ENCODE assay signal across 16 cellular contexts in the genomic region with DNA sequence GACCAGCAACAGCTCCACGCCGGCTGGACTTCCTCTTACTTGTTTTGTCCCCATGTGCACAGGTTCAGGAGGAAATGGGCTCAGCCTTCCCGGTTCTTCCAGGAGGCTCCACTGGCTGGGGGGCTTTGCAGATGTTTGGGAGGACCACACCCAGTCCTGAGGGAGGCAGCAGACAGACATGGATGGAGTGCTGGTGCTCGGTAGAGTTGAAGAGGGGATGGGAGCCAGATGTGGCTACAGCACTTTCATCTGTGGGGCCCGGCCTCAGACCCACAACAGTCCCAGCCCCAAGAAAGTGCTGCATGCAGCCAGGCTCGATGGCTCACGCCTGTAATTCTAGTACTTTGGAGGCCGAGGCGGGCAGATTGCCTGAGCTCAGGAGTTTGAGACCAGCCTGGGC. TPM values are rescaled to one million over a fixed set of nuclear protein-coding genes. Genes with fewer than 3 reads are reported as not detected.
DNase-seq lines count a peak whose midpoint lies in the region; ATAC-seq lines count a peak whose summit lies in the region.
"Had no signal": no experiment of that assay in that cellular context is flagged by ENCODE, and none has a peak within 500 bp of the region (broad histone marks: within the 10 kb centered on the region; RNA-seq: fewer than 3 reads in every experiment).

No MANE protein-coding gene starts in this region.

- peaks cover 3% of the 10 kb centered on the region for H3K36me3 Mint-ChIP-seq in activated naive CD4-positive, alpha-beta T cell treated with anti-CD3 and anti-CD28 coated beads, Interleukin-2, amount 50 U/mL, for 24 hours
- peaks cover 0 to 4% of the 10 kb centered on the region in 2 donors for H3K36me3 Mint-ChIP-seq in activated naive CD4-positive, alpha-beta T cell treated with anti-CD3 and anti-CD28 coated beads, Interleukin-2, amount 50 U/mL, for 72 hours
- H3K36me3 Mint-ChIP-seq in T-cell, result peaks cover 45% of the 10 kb centered on the region

- H3K4me1 ChIP-seq in NT2/D1 (ENCODE audit: insufficient read depth, insufficient read length) (no peaks in the 10 kb centered on the region), adipocyte (ENCODE audit: control insufficient read depth, insufficient read depth, low read length) (peaks cover 16% of the 10 kb centered on the region), subcutaneous abdominal adipose tissue (ENCODE audit: control insufficient read depth in 5 of 5, insufficient read depth in 5 of 5, low read length in 5 of 5) (peaks cover 0 to 26% (median 22%) of the 10 kb centered on the region in 5 donors)
- H3K4me1 ChIP-seq: A549, BE2C had no signal

- peak overlapping the region; percentile 28 for H3K9ac ChIP-seq in NT2/D1 (ENCODE audit: insufficient read length, low read depth)
- H3K9ac ChIP-seq in adipocyte (ENCODE audit: low read length), result peak overlapping the region; percentile 47
- no peak overlapping the region for H3K9ac ChIP-seq in subcutaneous abdominal adipose tissue (ENCODE audit: low read length in 5 of 5)

- peaks cover 3% of the 10 kb centered on the region for H3K4me1 Mint-ChIP-seq in activated naive CD4-positive, alpha-beta T cell treated with anti-CD3 and anti-CD28 coated beads, Interleukin-2, amount 50 U/mL, for 24 hours
- peaks cover 0 to 12% (median 4%) of the 10 kb centered on the region in 3 donors for H3K4me1 Mint-ChIP-seq in T-cell
- H3K4me1 Mint-ChIP-seq: GM23338 had no signal

- H3K36me3 ChIP-seq in NT2/D1 (ENCODE audit: insufficient read depth, insufficient read length, low read length) (peaks cover 72% of the 10 kb centered on the region), adipocyte (ENCODE audit: control insufficient read depth, insufficient read depth, low read length, severe bottlenecking) (peaks cover 62% of the 10 kb centered on the region), subcutaneous abdominal adipose tissue (ENCODE audit: control insufficient read depth in 5 of 5, insufficient read depth in 5 of 5, low read length in 5 of 5) (peaks cover 0 to 90% (median 69%) of the 10 kb centered on the region in 5 donors)

- peak overlapping the region; percentile 74 for H3K27ac Mint-ChIP-seq in activated naive CD4-positive, alpha-beta T cell treated with anti-CD3 and anti-CD28 coated beads, Interleukin-2, amount 50 U/mL, for 24 hours
- H3K27ac Mint-ChIP-seq in activated naive CD4-positive, alpha-beta T cell treated with anti-CD3 and anti-CD28 coated beads, Interleukin-2, amount 50 U/mL, for 72 hours, result peak overlapping the region in 1 of 2 donors; percentile 44
- H3K27ac Mint-ChIP-seq in T-cell, result no peak overlapping the region
- H3K27ac Mint-ChIP-seq: GM23338 had no signal

- H3K4me3 ChIP-seq in NT2/D1 (ENCODE audit: insufficient read length, low read depth) (no peak overlapping the region), adipocyte (ENCODE audit: low read length) (no peak overlapping the region), subcutaneous abdominal adipose tissue (ENCODE audit: low read depth in 1 of 5, low read length in 5 of 5) (no peak overlapping the region)
- H3K4me3 ChIP-seq: A549, GM23338 had no signal

- H3K27ac ChIP-seq in subcutaneous abdominal adipose tissue (ENCODE audit: low read depth, low read length), result peak overlapping the region; percentile 90
- H3K27ac ChIP-seq: A549, C4-2B had no signal

- POLR2A ChIA-PET in T-cell (lab: Charles Lee), result no interaction called here

- CTCF ChIA-PET in T-cell (lab: Charles Lee), result interaction anchor here in 1 of 2 donors (0.7 kb wide), 1 partner anchor 129 kb away, joined by 4 read pairs; no protein-coding TSS in a partner anchor

- H3K9me3 Mint-ChIP-seq in activated naive CD4-positive, alpha-beta T cell treated with anti-CD3 and anti-CD28 coated beads, Interleukin-2, amount 50 U/mL, for 24 hours, result no peaks in the 10 kb centered on the region
- H3K9me3 Mint-ChIP-seq in activated naive CD4-positive, alpha-beta T cell treated with anti-CD3 and anti-CD28 coated beads, Interleukin-2, amount 50 U/mL, for 72 hours, result no peaks in the 10 kb centered on the region
- no peaks in the 10 kb centered on the region for H3K9me3 Mint-ChIP-seq in T-cell
- H3K9me3 Mint-ChIP-seq: CD4-positive, alpha-beta memory T cell; GM23338 had no signal

- ATAC-seq in activated naive CD4-positive, alpha-beta T cell treated with anti-CD3 and anti-CD28 coated beads, Interleukin-2, amount 50 U/mL, for 72 hours, result no peak
- ATAC-seq in T-cell (replicated peaks in 1 of 4), result no peak

- no peak overlapping the region for H3K4me3 Mint-ChIP-seq in activated naive CD4-positive, alpha-beta T cell treated with anti-CD3 and anti-CD28 coated beads, Interleukin-2, amount 50 U/mL, for 24 hours
- no peak overlapping the region for H3K4me3 Mint-ChIP-seq in T-cell
- H3K4me3 Mint-ChIP-seq: CD4-positive, alpha-beta memory T cell; GM23338 had no signal

- H3K9me3 ChIP-seq in NT2/D1 (ENCODE audit: insufficient read depth, low read length) (no peaks in the 10 kb centered on the region), adipocyte (ENCODE audit: control insufficient read depth, low read length) (no peaks in the 10 kb centered on the region), subcutaneous abdominal adipose tissue (ENCODE audit: control insufficient read depth in 5 of 5, low read length in 5 of 5) (no peaks in the 10 kb centered on the region)
- H3K9me3 ChIP-seq: A549, BE2C had no signal

- no peaks in the 10 kb centered on the region for H3K27me3 Mint-ChIP-seq in activated naive CD4-positive, alpha-beta T cell treated with anti-CD3 and anti-CD28 coated beads, Interleukin-2, amount 50 U/mL, for 24 hours
- no peaks in the 10 kb centered on the region for H3K27me3 Mint-ChIP-seq in T-cell
- H3K27me3 Mint-ChIP-seq: CD4-positive, alpha-beta memory T cell had no signal

- no peak for DNase-seq in activated naive CD4-positive, alpha-beta T cell treated with anti-CD3 and anti-CD28 coated beads, Interleukin-2, amount 50 U/mL, for 72 hours (ENCODE audit: low spot score in 2 of 2)
- DNase-seq in NT2/D1 (ENCODE audit: low read depth, low spot score), result no peak
- DNase-seq in adipocyte (ENCODE audit: low read depth), result no peak
- DNase-seq in T-cell, result no peak
- DNase-seq in NCI-H748 (lab: John Stamatoyannopoulos, UW; ENCODE audit: unreplicated experiment), result no peak
- DNase-seq: CD4-positive, alpha-beta memory T cell; COR-L47; DND-41; GDM1; H7 had no signal

- H3K27me3 ChIP-seq in NT2/D1 (ENCODE audit: insufficient read depth, insufficient read length) (no peaks in the 10 kb centered on the region), adipocyte (replicated peaks; ENCODE audit: control insufficient read depth, insufficient read depth, low read length) (no peaks in the 10 kb centered on the region), subcutaneous abdominal adipose tissue (ENCODE audit: control insufficient read depth in 5 of 5, insufficient read depth in 4 of 5, low read length in 5 of 5) (no peaks in the 10 kb centered on the region)
- H3K27me3 ChIP-seq: BE2C had no signal

RNA-seq across cellular contexts. Expression of a gene that starts 21.8 kb away (rescaled TPM):
- total RNA-seq in activated naive CD4-positive, alpha-beta T cell treated with anti-CD3 and anti-CD28 coated beads, Interleukin-2, amount 50 U/mL, for 72 hours, result 100 to 1,000 TPM; 159 TPM
- 100 to 1,000 TPM in 3 of 5 donors, 10 to 100 TPM in 2; 85.7 to 113 (median 101) TPM for total RNA-seq in T-cell

RNA-seq across cellular contexts. Expression of a gene that starts 29.8 kb away (rescaled TPM):
- 100 to 1,000 TPM; 205 to 401 TPM for total RNA-seq in activated naive CD4-positive, alpha-beta T cell treated with anti-CD3 and anti-CD28 coated beads, Interleukin-2, amount 50 U/mL, for 72 hours
- 100 to 1,000 TPM; 148 to 274 (median 262) TPM for total RNA-seq in T-cell

RNA-seq across cellular contexts. Expression of a gene that starts 39.2 kb away (rescaled TPM):
- 10 to 100 TPM; 56.2 to 67.4 TPM for total RNA-seq in activated naive CD4-positive, alpha-beta T cell treated with anti-CD3 and anti-CD28 coated beads, Interleukin-2, amount 50 U/mL, for 72 hours
- 10 to 100 TPM; 45.8 to 65.5 (median 61.9) TPM for total RNA-seq in T-cell

Comparison
In these comparisons a context has a peak if more than half of its experiments do, and no peak if none do; other contexts are left out.
1. H3K9ac ChIP-seq: peak in NT2/D1 (single experiment) and adipocyte (single experiment); none in subcutaneous abdominal adipose tissue (0 of 5).